ENCODE assay signal across 1 cellular context in the genomic region with DNA sequence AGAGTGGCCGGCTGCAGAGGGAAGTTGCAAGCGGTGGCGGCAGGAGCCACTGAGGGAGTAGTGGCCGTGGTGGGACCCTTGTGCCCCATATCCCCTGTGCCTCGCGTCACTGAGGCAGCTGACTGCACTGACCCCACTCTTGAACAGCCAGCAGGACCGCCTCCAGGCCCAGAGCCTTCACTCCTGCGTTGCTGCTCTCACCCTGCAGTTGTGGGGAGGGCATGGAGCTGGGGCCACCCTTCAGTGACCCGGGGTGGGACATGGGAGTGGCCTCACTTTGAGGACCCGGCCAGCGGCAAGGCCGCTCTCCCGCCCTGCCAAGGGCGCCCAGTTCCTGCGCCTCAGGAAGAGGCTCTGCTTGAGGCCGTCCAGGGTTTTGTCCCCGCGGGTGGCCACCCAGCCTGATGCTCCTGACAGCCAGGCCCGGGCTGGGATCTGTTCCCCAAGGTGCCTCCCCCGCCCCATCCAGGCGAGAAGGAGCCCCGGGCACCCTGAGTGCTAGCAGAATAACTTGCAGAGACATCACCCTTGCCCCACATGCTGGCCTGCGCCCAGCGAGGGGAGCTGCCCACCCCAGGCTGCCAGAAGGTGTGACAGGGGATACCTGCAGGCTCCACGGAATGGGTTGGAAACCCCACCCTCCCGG.
TF ChIP-seq lines count a peak whose summit lies in the region.

No MANE protein-coding gene starts in this region.

TF ChIP-seq in H1, 55 proteins besides CTCF, POLR2A, EP300 and RAD21:
- TF ChIP-seq TAF7 (optimal IDR thresholded peaks at IDR 0.05; ENCODE audit: borderline replicate concordance, low read depth, low read length) (no peak), CEBPB (IDR thresholded peaks at IDR 0.05; ENCODE audit: low read depth, low read length) (no peak), SIRT6 (IDR thresholded peaks at IDR 0.05; ENCODE audit: low read length) (no peak), CBX8 (IDR thresholded peaks at IDR 0.05; ENCODE audit: borderline replicate concordance, low read depth, low read length) (no peak), EGR1 (IDR thresholded peaks at IDR 0.05; ENCODE audit: borderline replicate concordance, low read depth, low read length) (no peak), CREB1 (IDR thresholded peaks at IDR 0.05) (no peak), SUZ12 (IDR thresholded peaks at IDR 0.05; ENCODE audit: low read length) (no peak), YY1 (IDR thresholded peaks at IDR 0.05; ENCODE audit: low read depth, low read length) (no peak), SIX5 (IDR thresholded peaks at IDR 0.05; ENCODE audit: low read depth, low read length) (no peak)
- TF ChIP-seq, protein P1, sequence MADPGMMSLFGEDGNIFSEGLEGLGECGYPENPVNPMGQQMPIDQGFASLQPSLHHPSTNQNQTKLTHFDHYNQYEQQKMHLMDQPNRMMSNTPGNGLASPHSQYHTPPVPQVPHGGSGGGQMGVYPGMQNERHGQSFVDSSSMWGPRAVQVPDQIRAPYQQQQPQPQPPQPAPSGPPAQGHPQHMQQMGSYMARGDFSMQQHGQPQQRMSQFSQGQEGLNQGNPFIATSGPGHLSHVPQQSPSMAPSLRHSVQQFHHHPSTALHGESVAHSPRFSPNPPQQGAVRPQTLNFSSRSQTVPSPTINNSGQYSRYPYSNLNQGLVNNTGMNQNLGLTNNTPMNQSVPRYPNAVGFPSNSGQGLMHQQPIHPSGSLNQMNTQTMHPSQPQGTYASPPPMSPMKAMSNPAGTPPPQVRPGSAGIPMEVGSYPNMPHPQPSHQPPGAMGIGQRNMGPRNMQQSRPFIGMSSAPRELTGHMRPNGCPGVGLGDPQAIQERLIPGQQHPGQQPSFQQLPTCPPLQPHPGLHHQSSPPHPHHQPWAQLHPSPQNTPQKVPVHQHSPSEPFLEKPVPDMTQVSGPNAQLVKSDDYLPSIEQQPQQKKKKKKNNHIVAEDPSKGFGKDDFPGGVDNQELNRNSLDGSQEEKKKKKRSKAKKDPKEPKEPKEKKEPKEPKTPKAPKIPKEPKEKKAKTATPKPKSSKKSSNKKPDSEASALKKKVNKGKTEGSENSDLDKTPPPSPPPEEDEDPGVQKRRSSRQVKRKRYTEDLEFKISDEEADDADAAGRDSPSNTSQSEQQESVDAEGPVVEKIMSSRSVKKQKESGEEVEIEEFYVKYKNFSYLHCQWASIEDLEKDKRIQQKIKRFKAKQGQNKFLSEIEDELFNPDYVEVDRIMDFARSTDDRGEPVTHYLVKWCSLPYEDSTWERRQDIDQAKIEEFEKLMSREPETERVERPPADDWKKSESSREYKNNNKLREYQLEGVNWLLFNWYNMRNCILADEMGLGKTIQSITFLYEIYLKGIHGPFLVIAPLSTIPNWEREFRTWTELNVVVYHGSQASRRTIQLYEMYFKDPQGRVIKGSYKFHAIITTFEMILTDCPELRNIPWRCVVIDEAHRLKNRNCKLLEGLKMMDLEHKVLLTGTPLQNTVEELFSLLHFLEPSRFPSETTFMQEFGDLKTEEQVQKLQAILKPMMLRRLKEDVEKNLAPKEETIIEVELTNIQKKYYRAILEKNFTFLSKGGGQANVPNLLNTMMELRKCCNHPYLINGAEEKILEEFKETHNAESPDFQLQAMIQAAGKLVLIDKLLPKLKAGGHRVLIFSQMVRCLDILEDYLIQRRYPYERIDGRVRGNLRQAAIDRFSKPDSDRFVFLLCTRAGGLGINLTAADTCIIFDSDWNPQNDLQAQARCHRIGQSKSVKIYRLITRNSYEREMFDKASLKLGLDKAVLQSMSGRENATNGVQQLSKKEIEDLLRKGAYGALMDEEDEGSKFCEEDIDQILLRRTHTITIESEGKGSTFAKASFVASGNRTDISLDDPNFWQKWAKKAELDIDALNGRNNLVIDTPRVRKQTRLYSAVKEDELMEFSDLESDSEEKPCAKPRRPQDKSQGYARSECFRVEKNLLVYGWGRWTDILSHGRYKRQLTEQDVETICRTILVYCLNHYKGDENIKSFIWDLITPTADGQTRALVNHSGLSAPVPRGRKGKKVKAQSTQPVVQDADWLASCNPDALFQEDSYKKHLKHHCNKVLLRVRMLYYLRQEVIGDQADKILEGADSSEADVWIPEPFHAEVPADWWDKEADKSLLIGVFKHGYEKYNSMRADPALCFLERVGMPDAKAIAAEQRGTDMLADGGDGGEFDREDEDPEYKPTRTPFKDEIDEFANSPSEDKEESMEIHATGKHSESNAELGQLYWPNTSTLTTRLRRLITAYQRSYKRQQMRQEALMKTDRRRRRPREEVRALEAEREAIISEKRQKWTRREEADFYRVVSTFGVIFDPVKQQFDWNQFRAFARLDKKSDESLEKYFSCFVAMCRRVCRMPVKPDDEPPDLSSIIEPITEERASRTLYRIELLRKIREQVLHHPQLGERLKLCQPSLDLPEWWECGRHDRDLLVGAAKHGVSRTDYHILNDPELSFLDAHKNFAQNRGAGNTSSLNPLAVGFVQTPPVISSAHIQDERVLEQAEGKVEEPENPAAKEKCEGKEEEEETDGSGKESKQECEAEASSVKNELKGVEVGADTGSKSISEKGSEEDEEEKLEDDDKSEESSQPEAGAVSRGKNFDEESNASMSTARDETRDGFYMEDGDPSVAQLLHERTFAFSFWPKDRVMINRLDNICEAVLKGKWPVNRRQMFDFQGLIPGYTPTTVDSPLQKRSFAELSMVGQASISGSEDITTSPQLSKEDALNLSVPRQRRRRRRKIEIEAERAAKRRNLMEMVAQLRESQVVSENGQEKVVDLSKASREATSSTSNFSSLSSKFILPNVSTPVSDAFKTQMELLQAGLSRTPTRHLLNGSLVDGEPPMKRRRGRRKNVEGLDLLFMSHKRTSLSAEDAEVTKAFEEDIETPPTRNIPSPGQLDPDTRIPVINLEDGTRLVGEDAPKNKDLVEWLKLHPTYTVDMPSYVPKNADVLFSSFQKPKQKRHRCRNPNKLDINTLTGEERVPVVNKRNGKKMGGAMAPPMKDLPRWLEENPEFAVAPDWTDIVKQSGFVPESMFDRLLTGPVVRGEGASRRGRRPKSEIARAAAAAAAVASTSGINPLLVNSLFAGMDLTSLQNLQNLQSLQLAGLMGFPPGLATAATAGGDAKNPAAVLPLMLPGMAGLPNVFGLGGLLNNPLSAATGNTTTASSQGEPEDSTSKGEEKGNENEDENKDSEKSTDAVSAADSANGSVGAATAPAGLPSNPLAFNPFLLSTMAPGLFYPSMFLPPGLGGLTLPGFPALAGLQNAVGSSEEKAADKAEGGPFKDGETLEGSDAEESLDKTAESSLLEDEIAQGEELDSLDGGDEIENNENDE (IDR thresholded peaks at IDR 0.05; ENCODE audit: insufficient replicate concordance, low read length), result no peak
- TF ChIP-seq, protein P2, sequence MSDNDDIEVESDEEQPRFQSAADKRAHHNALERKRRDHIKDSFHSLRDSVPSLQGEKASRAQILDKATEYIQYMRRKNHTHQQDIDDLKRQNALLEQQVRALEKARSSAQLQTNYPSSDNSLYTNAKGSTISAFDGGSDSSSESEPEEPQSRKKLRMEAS (IDR thresholded peaks at IDR 0.05), result no peak
- TF ChIP-seq, protein P3, sequence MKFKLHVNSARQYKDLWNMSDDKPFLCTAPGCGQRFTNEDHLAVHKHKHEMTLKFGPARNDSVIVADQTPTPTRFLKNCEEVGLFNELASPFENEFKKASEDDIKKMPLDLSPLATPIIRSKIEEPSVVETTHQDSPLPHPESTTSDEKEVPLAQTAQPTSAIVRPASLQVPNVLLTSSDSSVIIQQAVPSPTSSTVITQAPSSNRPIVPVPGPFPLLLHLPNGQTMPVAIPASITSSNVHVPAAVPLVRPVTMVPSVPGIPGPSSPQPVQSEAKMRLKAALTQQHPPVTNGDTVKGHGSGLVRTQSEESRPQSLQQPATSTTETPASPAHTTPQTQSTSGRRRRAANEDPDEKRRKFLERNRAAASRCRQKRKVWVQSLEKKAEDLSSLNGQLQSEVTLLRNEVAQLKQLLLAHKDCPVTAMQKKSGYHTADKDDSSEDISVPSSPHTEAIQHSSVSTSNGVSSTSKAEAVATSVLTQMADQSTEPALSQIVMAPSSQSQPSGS (IDR thresholded peaks at IDR 0.05; ENCODE audit: low read length), result no peak
